In the genomic region with DNA sequence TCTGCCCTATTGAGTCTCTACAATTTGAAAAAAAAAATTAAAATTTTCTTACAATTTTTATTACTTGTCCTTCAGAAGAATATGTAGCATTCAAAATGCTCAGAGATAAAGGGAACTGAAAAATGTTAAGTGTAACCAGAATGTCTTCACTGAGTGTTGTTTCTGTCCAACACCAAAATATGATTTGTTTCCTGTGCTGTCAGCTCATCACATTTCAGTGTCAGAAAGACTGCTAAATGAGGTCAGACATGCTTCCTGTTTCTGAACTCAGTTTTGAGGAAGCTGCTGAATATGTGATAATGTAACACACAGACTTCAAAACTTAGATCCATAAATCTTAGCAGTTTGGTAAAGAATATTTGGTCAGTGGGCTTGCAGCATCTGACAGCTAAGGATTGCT, we compare ENCODE assay signal across 17 cellular contexts.
DNase-seq lines count a peak whose midpoint lies in the region; ATAC-seq and TF ChIP-seq lines count a peak whose summit lies in the region.
"Had no signal": no experiment of that assay in that cellular context is flagged by ENCODE, and none has a peak within 500 bp of the region (broad histone marks: within the 10 kb centered on the region; RNA-seq: fewer than 3 reads in every experiment).

No MANE protein-coding gene starts in this region.

- intact Hi-C loops in Caco-2 (cut with micrococcal nuclease; ENCODE audit: unreplicated experiment): no loop called here

- no peak overlapping the region for H3K27ac Mint-ChIP-seq in Caco-2 (ENCODE audit: unreplicated experiment)

- BruUV-seq in Caco-2 (replicated peaks; lab: Mats Ljungman, UMichigan): no TSS peak

- peak overlapping the region; percentile 63; the same call in 1 of the 2 replicates for H2AFZ ChIP-seq in OCI-LY1 (ENCODE audit: low read length)

- peak; percentile 71 for ATAC-seq in HG02852 (IDR thresholded peaks at IDR 0.05; ENCODE audit: unreplicated experiment)
- ATAC-seq: stimulated activated naive CD8-positive, alpha-beta T cell treated with anti-CD3 and anti-CD28 coated beads, Interleukin-15, Interleukin-2, amounts not matched to agents 100 U/mL and 50 U/mL, for 24 hours had no signal

- no peaks in the 10 kb centered on the region for H3K27me3 ChIP-seq in OCI-LY1 (ENCODE audit: insufficient read depth, low read length)
- H3K27me3 ChIP-seq in Caco-2 (replicated peaks; ENCODE audit: control insufficient read depth, insufficient read depth, low read length): no peaks in the 10 kb centered on the region
- H3K27me3 ChIP-seq in right atrium auricular region: no peaks in the 10 kb centered on the region

- DNase-seq in AML-193 (lab: John Stamatoyannopoulos, UW) (peak; percentile 27 to 43), choroid plexus epithelial cell (ENCODE audit: low read depth) (peak; percentile 55), Caco-2 (no peak), NCI-H1092 treated with DMSO at 0.1 percent for 48 hours (lab: John Stamatoyannopoulos, UW) (no peak), foreskin fibroblast (no peak), right atrium auricular region (ENCODE audit: low spot score) (no peak)
- DNase-seq: activated CD4-positive, CD25-positive, alpha-beta regulatory T cell treated with anti-CD3 and anti-CD28 coated beads, Interleukin-2, amount 50 U/mL, for 72 hours; activated CD8-positive, alpha-beta memory T cell treated with anti-CD3 and anti-CD28 coated beads, Interleukin-2, amount 50 U/mL, for 4 hours; activated naive CD4-positive, alpha-beta T cell treated with anti-CD3 and anti-CD28 coated beads, Interleukin-2, amount 50 U/mL, for 16 hours; mesendoderm; NCI-H2081 treated with DMSO at 0.1 percent for 48 hours; NCI-H774; SK-N-SH; stimulated activated naive CD8-positive, alpha-beta T cell treated with anti-CD3 and anti-CD28 coated beads, Interleukin-15, Interleukin-2, amounts not matched to agents 100 U/mL and 50 U/mL, for 24 hours had no signal

- POLR2A ChIA-PET in Caco-2 (lab: Charles Lee): no interaction called here

- no peaks in the 10 kb centered on the region for H3K36me3 Mint-ChIP-seq in Caco-2 (ENCODE audit: insufficient read depth, unreplicated experiment)

- peak overlapping the region; percentile 87 for H3K27ac ChIP-seq in OCI-LY1 (ENCODE audit: low read depth, low read length, poor library complexity, severe bottlenecking)
- H3K27ac ChIP-seq in right atrium auricular region: no peak overlapping the region
- H3K27ac ChIP-seq: skin epidermis had no signal

- H3K4me1 ChIP-seq in OCI-LY1 (ENCODE audit: insufficient read depth, low read length, severe bottlenecking) (peaks cover 30% of the 10 kb centered on the region), Caco-2 (no peaks in the 10 kb centered on the region), right atrium auricular region (no peaks in the 10 kb centered on the region)

- no peaks in the 10 kb centered on the region for H3K36me3 ChIP-seq in OCI-LY1 (ENCODE audit: insufficient read depth, low read length)
- no peaks in the 10 kb centered on the region for H3K36me3 ChIP-seq in Caco-2 (ENCODE audit: control insufficient read depth, insufficient read depth, low read length)
- H3K36me3 ChIP-seq in right atrium auricular region: no peaks in the 10 kb centered on the region

- TF ChIP-seq CTCF in OCI-LY1 (IDR thresholded peaks at IDR 0.05; ENCODE audit: low read length): no peak
- no peak for TF ChIP-seq CTCF in choroid plexus epithelial cell (conservative IDR thresholded peaks at IDR 0.05; ENCODE audit: low read depth, low read length)
- TF ChIP-seq CTCF in Caco-2 (IDR thresholded peaks at IDR 0.05; ENCODE audit: insufficient read depth in 1 of 2, low read depth in 1 of 2, low read length in 1 of 2, severe bottlenecking in 1 of 2, unreplicated experiment in 1 of 2): no peak
- no peak for TF ChIP-seq CTCF in foreskin fibroblast (IDR thresholded peaks at IDR 0.05; ENCODE audit: low read depth, low read length)
- no peak for TF ChIP-seq CTCF in right atrium auricular region (IDR thresholded peaks at IDR 0.05)

- H3K4me3 Mint-ChIP-seq in Caco-2 (ENCODE audit: unreplicated experiment): no peak overlapping the region

- no peaks in the 10 kb centered on the region for H3F3A ChIP-seq in OCI-LY1 (ENCODE audit: insufficient read depth, low read length)

- H3K4me1 Mint-ChIP-seq in Caco-2 (ENCODE audit: low read depth, unreplicated experiment): no peaks in the 10 kb centered on the region

- H3K4me2 ChIP-seq in OCI-LY1 (ENCODE audit: low read length): peak overlapping the region; percentile 56
- H3K4me2 ChIP-seq: SK-N-SH had no signal

- H3K9me3 ChIP-seq in OCI-LY1 (ENCODE audit: low read length) (no peaks in the 10 kb centered on the region), Caco-2 (no peaks in the 10 kb centered on the region), right atrium auricular region (no peaks in the 10 kb centered on the region)
- H3K9me3 ChIP-seq: SK-N-SH had no signal

- H3K4me3 ChIP-seq in OCI-LY1 (ENCODE audit: low read depth, low read length, poor library complexity, severe bottlenecking) (peak overlapping the region; percentile 27), choroid plexus epithelial cell (ENCODE audit: low read depth, low read length) (no peak overlapping the region), Caco-2 (ENCODE audit: low read depth, low read length) (no peak overlapping the region), foreskin fibroblast (ENCODE audit: low read depth in 1 of 2, low read length in 2 of 2) (no peak overlapping the region), right atrium auricular region (no peak overlapping the region)
- H3K4me3 ChIP-seq: skin epidermis had no signal

- no peaks in the 10 kb centered on the region for H3K9me2 ChIP-seq in OCI-LY1 (ENCODE audit: low read depth, low read length)
- H3K9me2 ChIP-seq: SK-N-SH had no signal

- no peaks in the 10 kb centered on the region for H3K27me3 Mint-ChIP-seq in Caco-2 (ENCODE audit: insufficient read depth, unreplicated experiment)

- CTCF ChIA-PET in Caco-2 (lab: Charles Lee): no interaction called here

- H3K79me2 ChIP-seq in OCI-LY1 (ENCODE audit: insufficient read depth, low read length): no peaks in the 10 kb centered on the region

- H3K9me3 Mint-ChIP-seq in Caco-2 (ENCODE audit: unreplicated experiment): no peaks in the 10 kb centered on the region

- H4K20me1 ChIP-seq in OCI-LY1 (ENCODE audit: insufficient read depth, low read length): no peaks in the 10 kb centered on the region

- H3K9ac ChIP-seq in OCI-LY1 (ENCODE audit: low read length): no peak overlapping the region
- H3K9ac ChIP-seq: SK-N-SH had no signal

Comparison
In these comparisons a context has a peak if more than half of its experiments do, and no peak if none do; other contexts are left out.
1. DNase-seq: peak in AML-193 (2 of 2) and choroid plexus epithelial cell (single experiment); none in Caco-2 (0 of 2), NCI-H1092 treated with DMSO at 0.1 percent for 48 hours (single experiment), foreskin fibroblast (0 of 2) and right atrium auricular region (single experiment).